In genomic region chr11:126229782-126230540, GRCh38 we compare ENCODE assay signal across 1 cellular context.
TF ChIP-seq lines count a peak whose summit lies in the region.

No MANE protein-coding gene starts in this region.

TF ChIP-seq in endothelial cell of umbilical vein, 7 proteins besides CTCF, POLR2A, EP300 and RAD21:
- TF ChIP-seq FOS (IDR thresholded peaks at IDR 0.05; ENCODE audit: borderline replicate concordance, insufficient read depth, low read length), result peak; percentile 15
- peak; percentile 74 for TF ChIP-seq JUN (IDR thresholded peaks at IDR 0.05; ENCODE audit: borderline replicate concordance, insufficient read depth, insufficient read length, low read depth)
- TF ChIP-seq EZH2 (IDR thresholded peaks at IDR 0.05; ENCODE audit: borderline replicate concordance, low read depth, low read length, severe bottlenecking), result no peak
- no peak for TF ChIP-seq POLR2AphosphoS5 (IDR thresholded peaks at IDR 0.05; ENCODE audit: insufficient read depth, low read depth, low read length)
- peak; percentile 91 for TF ChIP-seq GATA2 (IDR thresholded peaks at IDR 0.05; ENCODE audit: insufficient read depth, insufficient read length, low read depth, low read length)
- peak; percentile 66 for TF ChIP-seq MAX (IDR thresholded peaks at IDR 0.05; ENCODE audit: insufficient read depth, insufficient read length)
- TF ChIP-seq MYC (IDR thresholded peaks at IDR 0.05; ENCODE audit: low read depth, low read length), result no peak
